ENCODE assay signal across 9 cellular contexts in the genomic region with DNA sequence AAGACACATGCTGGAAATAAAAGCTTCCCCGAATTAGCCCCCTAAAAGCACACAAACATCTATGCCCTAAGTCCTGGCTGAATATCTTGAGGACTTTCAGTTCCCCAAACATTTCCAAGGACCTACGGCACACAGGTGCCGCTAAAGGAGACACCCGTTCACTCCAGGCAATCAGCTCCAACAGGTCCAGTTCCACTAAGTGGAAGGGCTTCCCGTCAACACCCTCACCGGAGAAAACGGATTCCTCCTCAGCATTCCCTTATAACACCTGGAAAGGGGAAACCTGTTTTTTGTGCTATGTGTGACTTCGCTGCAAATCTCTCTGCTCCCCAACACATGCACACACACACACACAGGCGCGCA. TPM values are rescaled to one million over a fixed set of nuclear protein-coding genes. Genes with fewer than 3 reads are reported as not detected.
DNase-seq lines count a peak whose midpoint lies in the region; ATAC-seq and TF ChIP-seq lines count a peak whose summit lies in the region.
"Had no signal": no experiment of that assay in that cellular context is flagged by ENCODE, and none has a peak within 500 bp of the region (broad histone marks: within the 10 kb centered on the region; RNA-seq: fewer than 3 reads in every experiment).

No MANE protein-coding gene starts in this region.

- WGBS in hepatocyte (ENCODE audit: low lambda C conversion rate, missing lambda C conversion rate): 15% methylated on average over 10 of the region's 10 CpGs

- ATAC-seq in esophagus mucosa: no peak

- H3K27ac Mint-ChIP-seq in activated naive CD8-positive, alpha-beta T cell treated with anti-CD3 and anti-CD28 coated beads for 36 hours: no peak overlapping the region
- H3K27ac Mint-ChIP-seq: activated T-cell treated with anti-CD3 and anti-CD28 coated beads, Interleukin-2, amount 50 U/mL, for 24 hours had no signal

- peaks cover 4% of the 10 kb centered on the region for H3K9me3 Mint-ChIP-seq in activated naive CD8-positive, alpha-beta T cell treated with anti-CD3 and anti-CD28 coated beads for 36 hours
- H3K9me3 Mint-ChIP-seq: activated T-cell treated with anti-CD3 and anti-CD28 coated beads, Interleukin-2, amount 50 U/mL, for 24 hours had no signal

- H3K9me3 ChIP-seq in hepatocyte (ENCODE audit: low read depth): no peaks in the 10 kb centered on the region
- no peaks in the 10 kb centered on the region for H3K9me3 ChIP-seq in skeletal muscle satellite cell (replicated peaks; ENCODE audit: low read length)

- peak; percentile 34 for DNase-seq in H7
- no peak for DNase-seq in activated naive CD8-positive, alpha-beta T cell treated with anti-CD3 and anti-CD28 coated beads for 36 hours
- DNase-seq in hepatocyte (ENCODE audit: low spot score): no peak
- no peak for DNase-seq in NCI-H1436 treated with DMSO at 0.1 percent for 48 hours (lab: John Stamatoyannopoulos, UW)
- no peak for DNase-seq in NCI-H446 (lab: John Stamatoyannopoulos, UW)
- DNase-seq in GM10266 (ENCODE audit: extremely low spot score): no peak
- DNase-seq: activated T-cell treated with anti-CD3 and anti-CD28 coated beads, Interleukin-2, amount 50 U/mL, for 24 hours had no signal

- H3K79me2 ChIP-seq in hepatocyte: peaks cover 56% of the 10 kb centered on the region

- peaks cover 13% of the 10 kb centered on the region for H3K4me1 Mint-ChIP-seq in activated naive CD8-positive, alpha-beta T cell treated with anti-CD3 and anti-CD28 coated beads for 36 hours

- peak overlapping the region; percentile 33 for H3K4me3 Mint-ChIP-seq in activated naive CD8-positive, alpha-beta T cell treated with anti-CD3 and anti-CD28 coated beads for 36 hours
- H3K4me3 Mint-ChIP-seq: activated T-cell treated with anti-CD3 and anti-CD28 coated beads, Interleukin-2, amount 50 U/mL, for 24 hours had no signal

- H3K4me1 ChIP-seq in hepatocyte (ENCODE audit: insufficient read depth): peaks cover 27% of the 10 kb centered on the region
- peaks cover 36% of the 10 kb centered on the region for H3K4me1 ChIP-seq in skeletal muscle satellite cell (ENCODE audit: control insufficient read depth, insufficient read depth, low read length)

- H2AFZ ChIP-seq in hepatocyte: peak overlapping the region; percentile 84

- H3K4me2 ChIP-seq in hepatocyte: peak overlapping the region; percentile 97
- H3K4me2 ChIP-seq in skeletal muscle satellite cell (ENCODE audit: low read length): peak overlapping the region; percentile 97

- TF ChIP-seq CTCF in hepatocyte (IDR thresholded peaks at IDR 0.05; ENCODE audit: poor library complexity) (no peak), GM10266 (IDR thresholded peaks at IDR 0.05; ENCODE audit: control insufficient read depth, insufficient read depth, low read depth, missing control alignments) (no peak)

- H3K36me3 Mint-ChIP-seq in activated naive CD8-positive, alpha-beta T cell treated with anti-CD3 and anti-CD28 coated beads for 36 hours: peaks cover 5% of the 10 kb centered on the region

- H3K9ac ChIP-seq in skeletal muscle satellite cell (ENCODE audit: low read depth, low read length): peak overlapping the region; percentile 22

- peaks cover 7% of the 10 kb centered on the region for H4K20me1 ChIP-seq in hepatocyte (ENCODE audit: insufficient read depth, poor library complexity, severe bottlenecking)

- H3K36me3 ChIP-seq in H7 (replicated peaks; ENCODE audit: control insufficient read depth, insufficient read depth, low read length) (no peaks in the 10 kb centered on the region), hepatocyte (replicated peaks; ENCODE audit: insufficient read depth, low read depth) (no peaks in the 10 kb centered on the region), skeletal muscle satellite cell (ENCODE audit: insufficient read depth, low read length) (no peaks in the 10 kb centered on the region)

- H3K27me3 ChIP-seq in H7 (ENCODE audit: control insufficient read depth, insufficient read depth, low read length) (peaks cover 79% of the 10 kb centered on the region; the same call in 1 of the 2 replicates), hepatocyte (peaks cover 40% of the 10 kb centered on the region), skeletal muscle satellite cell (ENCODE audit: control insufficient read depth, insufficient read depth, low read length) (no peaks in the 10 kb centered on the region)

- H3K27ac ChIP-seq in hepatocyte: peak overlapping the region; percentile 64

- peaks cover 70% of the 10 kb centered on the region for H3K27me3 Mint-ChIP-seq in activated naive CD8-positive, alpha-beta T cell treated with anti-CD3 and anti-CD28 coated beads for 36 hours

- H3K9me2 ChIP-seq in hepatocyte (replicated peaks; ENCODE audit: insufficient read depth): no peaks in the 10 kb centered on the region

- peak overlapping the region; percentile 86 for H3K4me3 ChIP-seq in H7 (ENCODE audit: insufficient read depth, low read depth, low read length)
- H3K4me3 ChIP-seq in hepatocyte: peak overlapping the region; percentile 75
- H3K4me3 ChIP-seq in skeletal muscle satellite cell (ENCODE audit: low read length): peak overlapping the region; percentile 74

RNA-seq across cellular contexts. Expression of gene TENM4, which starts 3.9 kb away (rescaled TPM):
- 21.8 and 29.6 TPM in 2 replicates for total RNA-seq in H7 (2014; rRNA removed; shearing (Covaris generic))
- total RNA-seq in activated naive CD8-positive, alpha-beta T cell treated with anti-CD3 and anti-CD28 coated beads for 36 hours: not detected
- total RNA-seq in hepatocyte: 10.8 and 18.4 TPM in 2 replicates
- 17.8 and 18.7 TPM in 2 replicates for polyA plus RNA-seq in hepatocyte
- 5.6 and 15.7 TPM in 2 replicates for total RNA-seq in skeletal muscle satellite cell (2012; rRNA removed)
- 21.8 TPM for total RNA-seq in esophagus mucosa

Comparison
In these comparisons a context has a peak if more than half of its experiments do, and no peak if none do; other contexts are left out.
1. RNA of gene TENM4, which starts 3.9 kb away (total RNA-seq): 21.8 to 29.6 TPM in H7, 21.8 TPM in esophagus mucosa (single experiment) and 10.8 to 18.4 TPM in hepatocyte; not detected in activated naive CD8-positive, alpha-beta T cell treated with anti-CD3 and anti-CD28 coated beads for 36 hours; every median in the first group is over 10 times any median in the second.
2. Peak in every context shown above with its lines, with median percentiles within 50 percentile points of each other: H3K4me3 ChIP-seq.